ENCODE assay signal across 31 cellular contexts in genomic region chr9:32142074-32142473, GRCh38.
DNase-seq lines count a peak whose midpoint lies in the region; ATAC-seq and TF ChIP-seq lines count a peak whose summit lies in the region.
"Had no signal": no experiment of that assay in that cellular context is flagged by ENCODE, and none has a peak within 500 bp of the region (broad histone marks: within the 10 kb centered on the region; RNA-seq: fewer than 3 reads in every experiment).

No MANE protein-coding gene starts in this region.

- ATAC-seq in SK-N-SH treated with all-trans-retinoic acid at 6 μM for 48 hours, result no peak
- ATAC-seq in psoas muscle, result no peak
- no peak for ATAC-seq in HG03135 (IDR thresholded peaks at IDR 0.05; ENCODE audit: unreplicated experiment)
- ATAC-seq: A549; CD8-positive, alpha-beta T cell had no signal

- 0% methylated on average over 1 of the region's 1 CpG for WGBS in SK-N-SH (ENCODE audit: low lambda C conversion rate)
- WGBS in psoas muscle, 3 donors, result 35 to 46% (median 40%) methylated on average over 1 of the region's 1 CpG

- intact Hi-C loops in psoas muscle (cut with DNase I), result no loop called here

- H3K27me3 ChIP-seq in SK-N-SH (ENCODE audit: insufficient read depth) (no peaks in the 10 kb centered on the region), psoas muscle (ENCODE audit: insufficient read depth in 3 of 3, low read length in 2 of 3) (no peaks in the 10 kb centered on the region)
- H3K27me3 ChIP-seq: BE2C; BLaER1; BLaER1 treated with 17β-estradiol and CSF1 and Interleukin-3, amounts not matched to agents 10 nM and 100 nM had no signal

- no peaks in the 10 kb centered on the region for H3K9me2 ChIP-seq in SK-N-SH

- H3K9me3 ChIP-seq in SK-N-SH (no peaks in the 10 kb centered on the region), psoas muscle (no peaks in the 10 kb centered on the region)
- H3K9me3 ChIP-seq: A549, BE2C, BLaER1, Caco-2 had no signal

- no peaks in the 10 kb centered on the region for H4K20me1 ChIP-seq in SK-N-SH (ENCODE audit: insufficient read depth)
- H4K20me1 ChIP-seq: BLaER1; BLaER1 treated with 17β-estradiol and CSF1 and Interleukin-3, amounts not matched to agents 10 nM and 100 nM had no signal

- no peaks in the 10 kb centered on the region for H3K79me2 ChIP-seq in SK-N-SH (ENCODE audit: insufficient read depth)

- no peak overlapping the region for H3K9ac ChIP-seq in SK-N-SH
- H3K9ac ChIP-seq: BLaER1; BLaER1 treated with 17β-estradiol and CSF1 and Interleukin-3, amounts not matched to agents 10 nM and 100 nM had no signal

- H3K4me3 ChIP-seq in SK-N-SH (ENCODE audit: low read depth in 2 of 2, low read length in 1 of 2) (no peak overlapping the region), psoas muscle (no peak overlapping the region)
- H3K4me3 ChIP-seq: A549; BLaER1; BLaER1 treated with 17β-estradiol and CSF1 and Interleukin-3, amounts not matched to agents 10 nM and 100 nM had no signal

- no peak overlapping the region for H3K4me2 ChIP-seq in SK-N-SH
- H3K4me2 ChIP-seq: A549; BLaER1; BLaER1 treated with 17β-estradiol and CSF1 and Interleukin-3, amounts not matched to agents 10 nM and 100 nM had no signal

- CTCF ChIA-PET in SK-N-SH (lab: Yijun Ruan, JAX), result interaction anchor here (1.8 kb wide), 1 partner anchor 107 kb away, joined by 5 read pairs; no protein-coding TSS in a partner anchor

- peak; percentile 28 for TF ChIP-seq RAD21 in SK-N-SH (IDR thresholded peaks at IDR 0.05; ENCODE audit: low read length)

- no peaks in the 10 kb centered on the region for H3K36me3 ChIP-seq in SK-N-SH (replicated peaks in 1 of 2; ENCODE audit: control insufficient read depth in 1 of 2, insufficient read depth in 2 of 2, low read length in 1 of 2)
- H3K36me3 ChIP-seq in psoas muscle (ENCODE audit: insufficient read depth in 1 of 2, low read depth in 1 of 2), result no peaks in the 10 kb centered on the region
- H3K36me3 ChIP-seq: BE2C; BLaER1; BLaER1 treated with 17β-estradiol and CSF1 and Interleukin-3, amounts not matched to agents 10 nM and 100 nM had no signal

- peak in 1 of 2 experiments; percentile 99; a peak in 2 of 4 replicates for TF ChIP-seq EP300 in SK-N-SH (IDR thresholded peaks at IDR 0.05; ENCODE audit: borderline replicate concordance in 1 of 2, low read depth in 1 of 2, low read length in 1 of 2)

- H3K4me1 ChIP-seq in SK-N-SH (ENCODE audit: control insufficient read depth in 1 of 2, insufficient read depth in 2 of 2, low read depth in 1 of 2, low read length in 1 of 2) (peaks cover 0 to 13% of the 10 kb centered on the region in 2 experiments; a peak in 2 of 4 replicates), psoas muscle (no peaks in the 10 kb centered on the region)
- H3K4me1 ChIP-seq: A549; BLaER1; BLaER1 treated with 17β-estradiol and CSF1 and Interleukin-3, amounts not matched to agents 10 nM and 100 nM; Caco-2 had no signal

- no peaks in the 10 kb centered on the region for H3F3A ChIP-seq in SK-N-SH (replicated peaks; ENCODE audit: insufficient read depth)

- DNase-seq in SK-N-DZ (ENCODE audit: low spot score) (peak; percentile 94), SK-N-SH (peak; percentile 44), psoas muscle (no peak), NCI-H2081 (lab: John Stamatoyannopoulos, UW) (no peak)
- DNase-seq: 8988T; ACHN; AML-193; BE2C; C1 segment of cervical spinal cord; Caco-2; Calu3; CD4-positive, alpha-beta memory T cell; CD4-positive, alpha-beta T cell; CD4-positive, CD25-positive, alpha-beta regulatory T cell; CD8-positive, alpha-beta memory T cell; CD8-positive, alpha-beta T cell; COR-L47; DMS 273 treated with DMSO at 0.1 percent for 48 hours; DMS153; DMS53; DMS79; DMS79 treated with DMSO at 0.1 percent for 48 hours; DND-41; EL had no signal

- POLR2A ChIA-PET in SK-N-SH (lab: Yijun Ruan, JAX), result no interaction called here

- TF ChIP-seq CTCF in SK-N-SH (IDR thresholded peaks at IDR 0.05), result no peak
- no peak for TF ChIP-seq CTCF in psoas muscle (IDR thresholded peaks at IDR 0.05)

- H2AFZ ChIP-seq in SK-N-SH (ENCODE audit: low read depth), result no peak overlapping the region

- H3K27ac ChIP-seq in SK-N-SH (ENCODE audit: low read depth in 2 of 2, low read length in 1 of 2) (peak overlapping the region in 1 of 2 experiments; percentile 78; a peak in 2 of 4 replicates), psoas muscle (no peak overlapping the region)
- H3K27ac ChIP-seq: 22Rv1; A549; BLaER1; BLaER1 treated with 17β-estradiol and CSF1 and Interleukin-3, amounts not matched to agents 10 nM and 100 nM; C4-2B had no signal

TF ChIP-seq in SK-N-SH, 30 proteins besides CTCF, POLR2A, EP300 and RAD21 (continues in another document):
- peak; percentile 63; the same call in 1 of the 2 replicates for TF ChIP-seq TCF12 (IDR thresholded peaks at IDR 0.05)
- peak; percentile 99 for TF ChIP-seq GATA2 (CRISPR knock-in tag; IDR thresholded peaks at IDR 0.05)
- peak; percentile 97 for TF ChIP-seq RCOR1 (IDR thresholded peaks at IDR 0.05; ENCODE audit: low read length)
- TF ChIP-seq MXI1 (IDR thresholded peaks at IDR 0.05; ENCODE audit: low read depth, low read length), result peak; percentile 33; the same call in 1 of the 2 replicates
- TF ChIP-seq ELF1 (IDR thresholded peaks at IDR 0.05), result no peak
- TF ChIP-seq GABPA (IDR thresholded peaks at IDR 0.05; ENCODE audit: low read depth), result no peak
- TF ChIP-seq FOXJ3 (CRISPR knock-in tag; IDR thresholded peaks at IDR 0.05), result peak; percentile 78
- TF ChIP-seq USF2 (IDR thresholded peaks at IDR 0.05; ENCODE audit: borderline replicate concordance, low read depth, low read length), result no peak

TF ChIP-seq in SK-N-SH treated with all-trans-retinoic acid at 6 μM for 48 hours, 23 proteins besides CTCF, POLR2A, EP300 and RAD21 (continues in another document):
- TF ChIP-seq SNAI2 (CRISPR knock-in tag; IDR thresholded peaks at IDR 0.05) (peak; percentile 64; the same call in 1 of the 2 replicates), BACH2 (CRISPR knock-in tag; IDR thresholded peaks at IDR 0.05; ENCODE audit: borderline replicate concordance) (peak; percentile 71; the same call in 1 of the 2 replicates), TSHZ2 (CRISPR knock-in tag; IDR thresholded peaks at IDR 0.05) (peak; percentile 100), POU6F1 (CRISPR knock-in tag; IDR thresholded peaks at IDR 0.05; ENCODE audit: borderline replicate concordance, low read depth) (peak; percentile 90; the same call in 1 of the 2 replicates), ZNF70 (CRISPR knock-in tag; IDR thresholded peaks at IDR 0.05) (peak; percentile 51), ZNF565 (CRISPR knock-in tag; conservative IDR thresholded peaks at IDR 0.05; ENCODE audit: low read depth) (0 out of 2 replicates have a peak, but pooled peaks have one; percentile 62), ZC3H10 (CRISPR knock-in tag; IDR thresholded peaks at IDR 0.05) (no peak), ZNF8 (CRISPR knock-in tag; IDR thresholded peaks at IDR 0.05) (peak; percentile 82), ISL1 (CRISPR knock-in tag; IDR thresholded peaks at IDR 0.05) (peak; percentile 99)
- TF ChIP-seq, protein P1, sequence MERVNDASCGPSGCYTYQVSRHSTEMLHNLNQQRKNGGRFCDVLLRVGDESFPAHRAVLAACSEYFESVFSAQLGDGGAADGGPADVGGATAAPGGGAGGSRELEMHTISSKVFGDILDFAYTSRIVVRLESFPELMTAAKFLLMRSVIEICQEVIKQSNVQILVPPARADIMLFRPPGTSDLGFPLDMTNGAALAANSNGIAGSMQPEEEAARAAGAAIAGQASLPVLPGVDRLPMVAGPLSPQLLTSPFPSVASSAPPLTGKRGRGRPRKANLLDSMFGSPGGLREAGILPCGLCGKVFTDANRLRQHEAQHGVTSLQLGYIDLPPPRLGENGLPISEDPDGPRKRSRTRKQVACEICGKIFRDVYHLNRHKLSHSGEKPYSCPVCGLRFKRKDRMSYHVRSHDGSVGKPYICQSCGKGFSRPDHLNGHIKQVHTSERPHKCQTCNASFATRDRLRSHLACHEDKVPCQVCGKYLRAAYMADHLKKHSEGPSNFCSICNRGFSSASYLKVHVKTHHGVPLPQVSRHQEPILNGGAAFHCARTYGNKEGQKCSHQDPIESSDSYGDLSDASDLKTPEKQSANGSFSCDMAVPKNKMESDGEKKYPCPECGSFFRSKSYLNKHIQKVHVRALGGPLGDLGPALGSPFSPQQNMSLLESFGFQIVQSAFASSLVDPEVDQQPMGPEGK (CRISPR knock-in tag; IDR thresholded peaks at IDR 0.05; ENCODE audit: borderline replicate concordance), result peak; percentile 31; the same call in 1 of the 2 replicates

Comparison
In these comparisons a context has a peak if more than half of its experiments do, and no peak if none do; other contexts are left out.
1. DNase-seq: peak in SK-N-DZ (single experiment) and SK-N-SH (single experiment); none in psoas muscle (0 of 2) and NCI-H2081 (0 of 2).